In genomic region chr10:113453351-113453750, GRCh38 we compare ENCODE assay signal across 3 cellular contexts.
"Had no signal": no experiment of that assay in that cellular context is flagged by ENCODE, and none has a peak within 500 bp of the region (broad histone marks: within the 10 kb centered on the region; RNA-seq: fewer than 3 reads in every experiment).

No MANE protein-coding gene starts in this region.

- DNase-seq: GDM1, GF-D8 had no signal

- H3K4me3 ChIP-seq: GM12878 had no signal

- ATAC-seq: GM12878 had no signal
